In the genomic region with DNA sequence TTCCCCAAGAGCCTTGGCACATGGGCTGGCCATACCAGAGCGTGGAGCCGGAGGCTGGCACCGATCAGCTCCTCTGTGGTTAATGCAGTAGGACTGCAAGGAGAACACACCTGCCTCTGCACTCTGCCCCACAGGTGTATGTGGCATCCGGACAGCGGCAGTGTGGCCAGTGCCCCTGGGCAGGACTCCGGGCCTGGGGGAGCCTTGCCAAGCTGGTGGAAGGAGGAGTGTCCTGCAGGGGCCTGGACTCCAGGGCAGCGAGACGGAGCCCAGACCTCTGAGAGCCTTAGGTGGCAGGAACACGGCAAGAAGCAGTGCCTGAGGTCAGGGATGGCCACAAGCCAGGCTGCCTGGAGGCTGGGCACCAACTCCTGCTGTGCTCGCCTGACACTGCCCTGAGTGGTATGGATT, we compare ENCODE assay signal across 25 cellular contexts. TPM values are rescaled to one million over a fixed set of nuclear protein-coding genes. Genes with fewer than 3 reads are reported as not detected.
DNase-seq lines count a peak whose midpoint lies in the region; ATAC-seq and TF ChIP-seq lines count a peak whose summit lies in the region.
"Had no signal": no experiment of that assay in that cellular context is flagged by ENCODE, and none has a peak within 500 bp of the region (broad histone marks: within the 10 kb centered on the region; RNA-seq: fewer than 3 reads in every experiment).

No MANE protein-coding gene starts in this region.

- WGBS in ovary, 3 donors = 80 to 90% (median 84%) methylated on average over 9 to 10 of the region's 10 CpGs

- H3K36me3 ChIP-seq in H7 (replicated peaks; ENCODE audit: control insufficient read depth, insufficient read depth, low read length) (no peaks in the 10 kb centered on the region), ovary (no peaks in the 10 kb centered on the region)
- H3K36me3 ChIP-seq: adrenal gland, stomach, thyroid gland had no signal

- TF ChIP-seq EP300 in ovary (IDR thresholded peaks at IDR 0.05) = no peak

- no peak overlapping the region for H3K27ac Mint-ChIP-seq in glutamatergic neuron (ENCODE audit: unreplicated experiment)
- H3K27ac Mint-ChIP-seq: activated CD8-positive, alpha-beta T cell treated with anti-CD3 and anti-CD28 coated beads, Interleukin-2, amount 10 ng/mL, durations not matched to agents 7 days and 5 days; T-helper 1 cell treated with Interleukin-12 subunit alpha and Interleukin-12 subunit beta and Interleukin-4 antibody, amounts not matched to agents 30 μg/mL and 1 μg/mL, for 36 hours had no signal

- H3K4me3 ChIP-seq in H7 (ENCODE audit: insufficient read depth, low read depth, low read length) (no peak overlapping the region), ovary (no peak overlapping the region)
- H3K4me3 ChIP-seq: adrenal gland, lung, stomach, thyroid gland had no signal

- H3K27me3 ChIP-seq in H7 (ENCODE audit: control insufficient read depth, insufficient read depth, low read length) (peaks cover 20% of the 10 kb centered on the region), ovary (no peaks in the 10 kb centered on the region)
- H3K27me3 ChIP-seq: adrenal gland, thyroid gland had no signal

- intact Hi-C loops in ovary (cut with DNase I) = no loop called here

- H3K9me3 ChIP-seq in ovary = no peaks in the 10 kb centered on the region
- H3K9me3 ChIP-seq: adrenal gland, SK-N-SH, stomach, thyroid gland had no signal

- no peaks in the 10 kb centered on the region for H3K4me1 ChIP-seq in ovary (ENCODE audit: insufficient read depth)
- H3K4me1 ChIP-seq: adrenal gland, thyroid gland had no signal

- DNase-seq in activated CD4-positive, CD25-positive, alpha-beta regulatory T cell treated with anti-CD3 and anti-CD28 coated beads, Interleukin-2, amount 50 U/mL, for 72 hours = peak; percentile 19
- DNase-seq in H7 (peak; percentile 47), glutamatergic neuron (peak; percentile 5), ovary (peak in 3 of 5 donors; percentile 5 to 16 (median 11)), NCI-H1436 (lab: John Stamatoyannopoulos, UW) (no peak), NCI-H146 treated with DMSO at 0.1 percent for 48 hours (lab: John Stamatoyannopoulos, UW; ENCODE audit: unreplicated experiment) (no peak), cerebellar cortex (ENCODE audit: low spot score) (no peak)
- DNase-seq: 8988T; activated CD4-positive, alpha-beta T cell treated with anti-CD3 and anti-CD28 coated beads for 36 hours; activated CD8-positive, alpha-beta T cell treated with anti-CD3 and anti-CD28 coated beads, Interleukin-2, amount 10 ng/mL, durations not matched to agents 7 days and 5 days; activated naive CD4-positive, alpha-beta T cell; adrenal gland; CD4-positive, CD25-positive, alpha-beta regulatory T cell; NCI-H1694; NCI-H2171 treated with DMSO at 0.1 percent for 48 hours; NCI-H524 treated with DMSO at 0.1 percent for 48 hours; stomach; thyroid gland had no signal

- no peak for TF ChIP-seq POLR2A in ovary (IDR thresholded peaks at IDR 0.05)

- H3K27ac ChIP-seq in ovary = no peak overlapping the region
- H3K27ac ChIP-seq: adrenal gland, epithelial cell of prostate, stomach, thyroid gland had no signal

- H3K36me3 Mint-ChIP-seq in glutamatergic neuron (ENCODE audit: unreplicated experiment) = no peaks in the 10 kb centered on the region
- H3K36me3 Mint-ChIP-seq: brain; CD4-positive, CD25-positive, alpha-beta regulatory T cell had no signal

- peaks cover 2% of the 10 kb centered on the region for H3K9me3 Mint-ChIP-seq in glutamatergic neuron (ENCODE audit: unreplicated experiment)
- H3K9me3 Mint-ChIP-seq: T-helper 1 cell treated with Interleukin-12 subunit alpha and Interleukin-12 subunit beta and Interleukin-4 antibody, amounts not matched to agents 30 μg/mL and 1 μg/mL, for 36 hours had no signal

- H3K4me3 Mint-ChIP-seq in glutamatergic neuron (ENCODE audit: unreplicated experiment) = no peak overlapping the region
- H3K4me3 Mint-ChIP-seq: activated CD4-positive, alpha-beta T cell treated with anti-CD3 and anti-CD28 coated beads for 36 hours; activated CD8-positive, alpha-beta T cell treated with anti-CD3 and anti-CD28 coated beads, Interleukin-2, amount 10 ng/mL, durations not matched to agents 7 days and 5 days; brain; CD4-positive, CD25-positive, alpha-beta regulatory T cell; T-helper 1 cell treated with Interleukin-12 subunit alpha and Interleukin-12 subunit beta and Interleukin-4 antibody, amounts not matched to agents 30 μg/mL and 1 μg/mL, for 36 hours had no signal

- TF ChIP-seq CTCF in glutamatergic neuron (IDR thresholded peaks at IDR 0.05; ENCODE audit: partially characterized antibody, unreplicated experiment) (no peak), ovary (IDR thresholded peaks at IDR 0.05) (no peak)

- H3K4me1 Mint-ChIP-seq in glutamatergic neuron (ENCODE audit: low read depth, unreplicated experiment) = peaks cover 14% of the 10 kb centered on the region
- H3K4me1 Mint-ChIP-seq: activated CD4-positive, alpha-beta T cell treated with anti-CD3 and anti-CD28 coated beads for 36 hours had no signal

- no peak for ATAC-seq in activated CD4-positive, CD25-positive, alpha-beta regulatory T cell treated with anti-CD3 and anti-CD28 coated beads, Interleukin-2, amount 50 U/mL, for 24 hours
- ATAC-seq: activated CD4-positive, alpha-beta T cell treated with anti-CD3 and anti-CD28 coated beads for 36 hours; activated CD8-positive, alpha-beta T cell treated with anti-CD3 and anti-CD28 coated beads, Interleukin-2, amount 10 ng/mL, durations not matched to agents 7 days and 5 days had no signal

- peaks cover 2% of the 10 kb centered on the region for H3K27me3 Mint-ChIP-seq in glutamatergic neuron (ENCODE audit: unreplicated experiment)

RNA-seq across cellular contexts. Expression of gene BEGAIN, which starts 5.2 kb away (rescaled TPM):
- 1.3 and 3.3 TPM in 2 replicates for total RNA-seq in H7 (2014; rRNA removed; shearing (Covaris generic))
- total RNA-seq in glutamatergic neuron (ENCODE audit: unreplicated experiment) = 7.0 TPM
- 10 to 100 TPM in 1 of 7 donors, 1 to 10 TPM in 6; 1.8 to 11.0 (median 5.2) TPM for total RNA-seq in ovary
- 1 to 10 TPM in 1 of 2 donors, under 1 TPM in 1; 0.35 to 1.9 TPM for polyA plus RNA-seq in ovary
- total RNA-seq: LHCN-M2 had no signal

Comparison
In these comparisons a context has a peak if more than half of its experiments do, and no peak if none do; other contexts are left out.
1. DNase-seq: peak in activated CD4-positive, CD25-positive, alpha-beta regulatory T cell treated with anti-CD3 and anti-CD28 coated beads, Interleukin-2, amount 50 U/mL, for 72 hours (single experiment), H7 (single experiment), glutamatergic neuron (single experiment) and ovary (3 of 5); none in NCI-H1436 (single experiment), NCI-H146 treated with DMSO at 0.1 percent for 48 hours (single experiment) and cerebellar cortex (single experiment).